ENCODE assay signal across 1 cellular context in the genomic region with DNA sequence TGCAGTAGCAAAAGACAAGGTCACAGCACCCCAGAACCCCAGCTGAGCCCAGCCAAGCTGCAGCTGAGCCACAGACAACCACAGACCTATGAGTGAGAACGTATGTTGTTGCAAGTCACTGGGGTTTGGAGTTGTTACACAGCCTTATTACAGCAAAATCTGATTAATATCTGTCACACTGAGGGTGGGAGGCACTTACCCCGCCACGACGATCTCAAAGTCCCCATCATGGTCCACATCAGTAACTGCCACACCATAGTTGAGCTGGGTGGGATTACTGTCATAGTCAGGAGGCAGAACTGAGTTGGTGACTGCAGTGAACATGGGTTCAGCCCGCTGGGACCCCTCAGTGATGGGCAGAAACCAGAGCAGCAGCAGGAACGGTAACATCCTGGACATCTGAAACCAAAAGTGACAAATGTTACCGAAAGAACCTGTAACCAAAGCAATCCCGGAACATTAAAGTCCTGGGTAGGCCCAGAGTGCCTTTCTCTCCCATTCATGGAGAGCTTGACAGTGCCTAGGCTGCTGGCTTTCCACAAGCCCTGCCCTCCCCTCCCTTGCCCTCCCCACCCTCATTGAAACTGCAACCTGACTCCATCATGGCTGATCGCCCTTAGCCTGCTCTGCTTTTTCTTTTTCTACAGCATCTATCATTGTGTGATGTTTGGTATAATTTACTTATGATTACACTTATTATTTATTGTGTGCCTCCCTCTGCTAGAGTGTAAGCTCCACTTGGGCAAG.
TF ChIP-seq lines count a peak whose summit lies in the region.

No MANE protein-coding gene starts in this region.

TF ChIP-seq in GM23338, 12 proteins besides CTCF, POLR2A, EP300 and RAD21 (continued from another document):
- TF ChIP-seq, protein P1, sequence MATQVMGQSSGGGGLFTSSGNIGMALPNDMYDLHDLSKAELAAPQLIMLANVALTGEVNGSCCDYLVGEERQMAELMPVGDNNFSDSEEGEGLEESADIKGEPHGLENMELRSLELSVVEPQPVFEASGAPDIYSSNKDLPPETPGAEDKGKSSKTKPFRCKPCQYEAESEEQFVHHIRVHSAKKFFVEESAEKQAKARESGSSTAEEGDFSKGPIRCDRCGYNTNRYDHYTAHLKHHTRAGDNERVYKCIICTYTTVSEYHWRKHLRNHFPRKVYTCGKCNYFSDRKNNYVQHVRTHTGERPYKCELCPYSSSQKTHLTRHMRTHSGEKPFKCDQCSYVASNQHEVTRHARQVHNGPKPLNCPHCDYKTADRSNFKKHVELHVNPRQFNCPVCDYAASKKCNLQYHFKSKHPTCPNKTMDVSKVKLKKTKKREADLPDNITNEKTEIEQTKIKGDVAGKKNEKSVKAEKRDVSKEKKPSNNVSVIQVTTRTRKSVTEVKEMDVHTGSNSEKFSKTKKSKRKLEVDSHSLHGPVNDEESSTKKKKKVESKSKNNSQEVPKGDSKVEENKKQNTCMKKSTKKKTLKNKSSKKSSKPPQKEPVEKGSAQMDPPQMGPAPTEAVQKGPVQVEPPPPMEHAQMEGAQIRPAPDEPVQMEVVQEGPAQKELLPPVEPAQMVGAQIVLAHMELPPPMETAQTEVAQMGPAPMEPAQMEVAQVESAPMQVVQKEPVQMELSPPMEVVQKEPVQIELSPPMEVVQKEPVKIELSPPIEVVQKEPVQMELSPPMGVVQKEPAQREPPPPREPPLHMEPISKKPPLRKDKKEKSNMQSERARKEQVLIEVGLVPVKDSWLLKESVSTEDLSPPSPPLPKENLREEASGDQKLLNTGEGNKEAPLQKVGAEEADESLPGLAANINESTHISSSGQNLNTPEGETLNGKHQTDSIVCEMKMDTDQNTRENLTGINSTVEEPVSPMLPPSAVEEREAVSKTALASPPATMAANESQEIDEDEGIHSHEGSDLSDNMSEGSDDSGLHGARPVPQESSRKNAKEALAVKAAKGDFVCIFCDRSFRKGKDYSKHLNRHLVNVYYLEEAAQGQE (IDR thresholded peaks at IDR 0.05; ENCODE audit: unreplicated experiment): no peak
- TF ChIP-seq POLR2AphosphoS5 (IDR thresholded peaks at IDR 0.05; ENCODE audit: low read depth) (no peak), EZH2phosphoT487 (IDR thresholded peaks at IDR 0.05; ENCODE audit: unreplicated experiment) (no peak), CREB1 (CRISPR knock-in tag; IDR thresholded peaks at IDR 0.05; ENCODE audit: low read depth) (no peak), ZNF114 (CRISPR knock-in tag; IDR thresholded peaks at IDR 0.05) (no peak), JUNB (IDR thresholded peaks at IDR 0.05; ENCODE audit: unreplicated experiment) (no peak), STAT1 (IDR thresholded peaks at IDR 0.05; ENCODE audit: unreplicated experiment) (no peak), NANOG (IDR thresholded peaks at IDR 0.05; ENCODE audit: borderline replicate concordance) (no peak)
- TF ChIP-seq, protein P2, sequence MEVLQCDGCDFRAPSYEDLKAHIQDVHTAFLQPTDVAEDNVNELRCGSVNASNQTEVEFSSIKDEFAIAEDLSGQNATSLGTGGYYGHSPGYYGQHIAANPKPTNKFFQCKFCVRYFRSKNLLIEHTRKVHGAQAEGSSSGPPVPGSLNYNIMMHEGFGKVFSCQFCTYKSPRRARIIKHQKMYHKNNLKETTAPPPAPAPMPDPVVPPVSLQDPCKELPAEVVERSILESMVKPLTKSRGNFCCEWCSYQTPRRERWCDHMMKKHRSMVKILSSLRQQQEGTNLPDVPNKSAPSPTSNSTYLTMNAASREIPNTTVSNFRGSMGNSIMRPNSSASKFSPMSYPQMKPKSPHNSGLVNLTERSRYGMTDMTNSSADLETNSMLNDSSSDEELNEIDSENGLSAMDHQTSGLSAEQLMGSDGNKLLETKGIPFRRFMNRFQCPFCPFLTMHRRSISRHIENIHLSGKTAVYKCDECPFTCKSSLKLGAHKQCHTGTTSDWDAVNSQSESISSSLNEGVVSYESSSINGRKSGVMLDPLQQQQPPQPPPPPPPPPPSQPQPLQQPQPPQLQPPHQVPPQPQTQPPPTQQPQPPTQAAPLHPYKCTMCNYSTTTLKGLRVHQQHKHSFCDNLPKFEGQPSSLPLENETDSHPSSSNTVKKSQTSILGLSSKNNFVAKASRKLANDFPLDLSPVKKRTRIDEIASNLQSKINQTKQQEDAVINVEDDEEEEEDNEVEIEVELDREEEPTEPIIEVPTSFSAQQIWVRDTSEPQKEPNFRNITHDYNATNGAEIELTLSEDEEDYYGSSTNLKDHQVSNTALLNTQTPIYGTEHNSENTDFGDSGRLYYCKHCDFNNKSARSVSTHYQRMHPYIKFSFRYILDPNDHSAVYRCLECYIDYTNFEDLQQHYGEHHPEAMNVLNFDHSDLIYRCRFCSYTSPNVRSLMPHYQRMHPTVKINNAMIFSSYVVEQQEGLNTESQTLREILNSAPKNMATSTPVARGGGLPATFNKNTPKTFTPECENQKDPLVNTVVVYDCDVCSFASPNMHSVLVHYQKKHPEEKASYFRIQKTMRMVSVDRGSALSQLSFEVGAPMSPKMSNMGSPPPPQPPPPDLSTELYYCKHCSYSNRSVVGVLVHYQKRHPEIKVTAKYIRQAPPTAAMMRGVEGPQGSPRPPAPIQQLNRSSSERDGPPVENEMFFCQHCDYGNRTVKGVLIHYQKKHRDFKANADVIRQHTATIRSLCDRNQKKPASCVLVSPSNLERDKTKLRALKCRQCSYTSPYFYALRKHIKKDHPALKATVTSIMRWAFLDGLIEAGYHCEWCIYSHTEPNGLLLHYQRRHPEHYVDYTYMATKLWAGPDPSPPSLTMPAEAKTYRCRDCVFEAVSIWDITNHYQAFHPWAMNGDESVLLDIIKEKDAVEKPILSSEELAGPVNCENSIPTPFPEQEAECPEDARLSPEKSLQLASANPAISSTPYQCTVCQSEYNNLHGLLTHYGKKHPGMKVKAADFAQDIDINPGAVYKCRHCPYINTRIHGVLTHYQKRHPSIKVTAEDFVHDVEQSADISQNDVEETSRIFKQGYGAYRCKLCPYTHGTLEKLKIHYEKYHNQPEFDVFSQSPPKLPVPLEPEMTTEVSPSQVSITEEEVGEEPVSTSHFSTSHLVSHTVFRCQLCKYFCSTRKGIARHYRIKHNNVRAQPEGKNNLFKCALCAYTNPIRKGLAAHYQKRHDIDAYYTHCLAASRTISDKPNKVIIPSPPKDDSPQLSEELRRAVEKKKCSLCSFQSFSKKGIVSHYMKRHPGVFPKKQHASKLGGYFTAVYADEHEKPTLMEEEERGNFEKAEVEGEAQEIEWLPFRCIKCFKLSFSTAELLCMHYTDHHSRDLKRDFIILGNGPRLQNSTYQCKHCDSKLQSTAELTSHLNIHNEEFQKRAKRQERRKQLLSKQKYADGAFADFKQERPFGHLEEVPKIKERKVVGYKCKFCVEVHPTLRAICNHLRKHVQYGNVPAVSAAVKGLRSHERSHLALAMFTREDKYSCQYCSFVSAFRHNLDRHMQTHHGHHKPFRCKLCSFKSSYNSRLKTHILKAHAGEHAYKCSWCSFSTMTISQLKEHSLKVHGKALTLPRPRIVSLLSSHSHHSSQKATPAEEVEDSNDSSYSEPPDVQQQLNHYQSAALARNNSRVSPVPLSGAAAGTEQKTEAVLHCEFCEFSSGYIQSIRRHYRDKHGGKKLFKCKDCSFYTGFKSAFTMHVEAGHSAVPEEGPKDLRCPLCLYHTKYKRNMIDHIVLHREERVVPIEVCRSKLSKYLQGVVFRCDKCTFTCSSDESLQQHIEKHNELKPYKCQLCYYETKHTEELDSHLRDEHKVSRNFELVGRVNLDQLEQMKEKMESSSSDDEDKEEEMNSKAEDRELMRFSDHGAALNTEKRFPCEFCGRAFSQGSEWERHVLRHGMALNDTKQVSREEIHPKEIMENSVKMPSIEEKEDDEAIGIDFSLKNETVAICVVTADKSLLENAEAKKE (CRISPR knock-in tag; IDR thresholded peaks at IDR 0.05): no peak
TF ChIP-seq in GM23338: peak in this region for 0.
